ENCODE assay signal across 1 cellular context in genomic region chr1:217590598-217590997, GRCh38.
TF ChIP-seq lines count a peak whose summit lies in the region.

No MANE protein-coding gene starts in this region.

TF ChIP-seq in GM23338, 12 proteins besides CTCF, POLR2A, EP300 and RAD21 (continued from another document):
- TF ChIP-seq, protein P1, sequence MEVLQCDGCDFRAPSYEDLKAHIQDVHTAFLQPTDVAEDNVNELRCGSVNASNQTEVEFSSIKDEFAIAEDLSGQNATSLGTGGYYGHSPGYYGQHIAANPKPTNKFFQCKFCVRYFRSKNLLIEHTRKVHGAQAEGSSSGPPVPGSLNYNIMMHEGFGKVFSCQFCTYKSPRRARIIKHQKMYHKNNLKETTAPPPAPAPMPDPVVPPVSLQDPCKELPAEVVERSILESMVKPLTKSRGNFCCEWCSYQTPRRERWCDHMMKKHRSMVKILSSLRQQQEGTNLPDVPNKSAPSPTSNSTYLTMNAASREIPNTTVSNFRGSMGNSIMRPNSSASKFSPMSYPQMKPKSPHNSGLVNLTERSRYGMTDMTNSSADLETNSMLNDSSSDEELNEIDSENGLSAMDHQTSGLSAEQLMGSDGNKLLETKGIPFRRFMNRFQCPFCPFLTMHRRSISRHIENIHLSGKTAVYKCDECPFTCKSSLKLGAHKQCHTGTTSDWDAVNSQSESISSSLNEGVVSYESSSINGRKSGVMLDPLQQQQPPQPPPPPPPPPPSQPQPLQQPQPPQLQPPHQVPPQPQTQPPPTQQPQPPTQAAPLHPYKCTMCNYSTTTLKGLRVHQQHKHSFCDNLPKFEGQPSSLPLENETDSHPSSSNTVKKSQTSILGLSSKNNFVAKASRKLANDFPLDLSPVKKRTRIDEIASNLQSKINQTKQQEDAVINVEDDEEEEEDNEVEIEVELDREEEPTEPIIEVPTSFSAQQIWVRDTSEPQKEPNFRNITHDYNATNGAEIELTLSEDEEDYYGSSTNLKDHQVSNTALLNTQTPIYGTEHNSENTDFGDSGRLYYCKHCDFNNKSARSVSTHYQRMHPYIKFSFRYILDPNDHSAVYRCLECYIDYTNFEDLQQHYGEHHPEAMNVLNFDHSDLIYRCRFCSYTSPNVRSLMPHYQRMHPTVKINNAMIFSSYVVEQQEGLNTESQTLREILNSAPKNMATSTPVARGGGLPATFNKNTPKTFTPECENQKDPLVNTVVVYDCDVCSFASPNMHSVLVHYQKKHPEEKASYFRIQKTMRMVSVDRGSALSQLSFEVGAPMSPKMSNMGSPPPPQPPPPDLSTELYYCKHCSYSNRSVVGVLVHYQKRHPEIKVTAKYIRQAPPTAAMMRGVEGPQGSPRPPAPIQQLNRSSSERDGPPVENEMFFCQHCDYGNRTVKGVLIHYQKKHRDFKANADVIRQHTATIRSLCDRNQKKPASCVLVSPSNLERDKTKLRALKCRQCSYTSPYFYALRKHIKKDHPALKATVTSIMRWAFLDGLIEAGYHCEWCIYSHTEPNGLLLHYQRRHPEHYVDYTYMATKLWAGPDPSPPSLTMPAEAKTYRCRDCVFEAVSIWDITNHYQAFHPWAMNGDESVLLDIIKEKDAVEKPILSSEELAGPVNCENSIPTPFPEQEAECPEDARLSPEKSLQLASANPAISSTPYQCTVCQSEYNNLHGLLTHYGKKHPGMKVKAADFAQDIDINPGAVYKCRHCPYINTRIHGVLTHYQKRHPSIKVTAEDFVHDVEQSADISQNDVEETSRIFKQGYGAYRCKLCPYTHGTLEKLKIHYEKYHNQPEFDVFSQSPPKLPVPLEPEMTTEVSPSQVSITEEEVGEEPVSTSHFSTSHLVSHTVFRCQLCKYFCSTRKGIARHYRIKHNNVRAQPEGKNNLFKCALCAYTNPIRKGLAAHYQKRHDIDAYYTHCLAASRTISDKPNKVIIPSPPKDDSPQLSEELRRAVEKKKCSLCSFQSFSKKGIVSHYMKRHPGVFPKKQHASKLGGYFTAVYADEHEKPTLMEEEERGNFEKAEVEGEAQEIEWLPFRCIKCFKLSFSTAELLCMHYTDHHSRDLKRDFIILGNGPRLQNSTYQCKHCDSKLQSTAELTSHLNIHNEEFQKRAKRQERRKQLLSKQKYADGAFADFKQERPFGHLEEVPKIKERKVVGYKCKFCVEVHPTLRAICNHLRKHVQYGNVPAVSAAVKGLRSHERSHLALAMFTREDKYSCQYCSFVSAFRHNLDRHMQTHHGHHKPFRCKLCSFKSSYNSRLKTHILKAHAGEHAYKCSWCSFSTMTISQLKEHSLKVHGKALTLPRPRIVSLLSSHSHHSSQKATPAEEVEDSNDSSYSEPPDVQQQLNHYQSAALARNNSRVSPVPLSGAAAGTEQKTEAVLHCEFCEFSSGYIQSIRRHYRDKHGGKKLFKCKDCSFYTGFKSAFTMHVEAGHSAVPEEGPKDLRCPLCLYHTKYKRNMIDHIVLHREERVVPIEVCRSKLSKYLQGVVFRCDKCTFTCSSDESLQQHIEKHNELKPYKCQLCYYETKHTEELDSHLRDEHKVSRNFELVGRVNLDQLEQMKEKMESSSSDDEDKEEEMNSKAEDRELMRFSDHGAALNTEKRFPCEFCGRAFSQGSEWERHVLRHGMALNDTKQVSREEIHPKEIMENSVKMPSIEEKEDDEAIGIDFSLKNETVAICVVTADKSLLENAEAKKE (CRISPR knock-in tag; IDR thresholded peaks at IDR 0.05): no peak
- TF ChIP-seq EZH2phosphoT487 (IDR thresholded peaks at IDR 0.05; ENCODE audit: unreplicated experiment) (no peak), NANOG (IDR thresholded peaks at IDR 0.05; ENCODE audit: borderline replicate concordance) (no peak), CREB1 (CRISPR knock-in tag; IDR thresholded peaks at IDR 0.05; ENCODE audit: low read depth) (no peak), STAT1 (IDR thresholded peaks at IDR 0.05; ENCODE audit: unreplicated experiment) (no peak), POLR2AphosphoS5 (IDR thresholded peaks at IDR 0.05; ENCODE audit: low read depth) (no peak), REST (IDR thresholded peaks at IDR 0.05; ENCODE audit: unreplicated experiment) (no peak)
